8 cellular contexts compared by ENCODE assay signal in the genomic region with DNA sequence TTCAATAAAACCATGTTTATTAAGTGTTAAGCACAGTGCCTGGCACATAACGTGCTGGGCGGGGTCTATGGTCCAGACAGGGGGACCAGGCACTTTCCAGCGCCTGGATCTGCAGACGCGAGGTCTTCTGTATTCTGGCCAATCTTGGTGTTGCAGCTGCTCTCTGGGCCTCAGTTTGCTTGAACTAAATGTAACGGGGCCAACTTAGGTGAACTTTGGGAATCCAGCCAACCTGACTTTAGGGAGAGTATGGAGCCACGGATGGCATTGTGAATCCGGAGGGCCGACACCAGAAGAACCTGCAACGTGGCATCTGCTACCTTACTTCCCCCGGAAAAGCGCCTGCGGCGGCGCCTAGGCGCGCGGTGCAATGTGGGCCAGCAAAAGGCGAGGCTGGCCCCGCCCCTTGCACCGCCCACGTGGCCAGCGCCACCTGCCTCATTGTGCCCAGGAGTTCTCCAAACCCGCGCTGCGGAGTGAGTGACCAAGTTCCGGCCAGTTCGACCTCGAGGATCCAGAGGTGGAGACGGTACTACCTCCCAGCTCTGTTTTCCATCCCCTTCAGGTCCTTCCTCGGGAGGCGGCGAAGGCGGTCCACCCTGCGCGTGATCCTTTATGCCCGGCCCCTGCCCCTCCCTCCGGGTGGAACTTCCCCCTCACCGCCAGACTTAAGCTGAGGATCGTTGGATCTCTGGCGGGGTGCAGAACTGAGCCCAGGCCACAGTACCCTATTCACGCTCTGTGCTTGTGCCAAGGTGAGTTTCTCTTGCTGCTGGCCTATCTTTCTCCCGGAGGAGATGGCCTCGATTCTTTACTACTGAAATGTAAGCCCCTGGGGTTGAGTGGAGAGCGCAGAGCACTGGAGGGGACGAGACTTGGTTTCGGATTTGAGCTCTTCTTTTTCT. TPM values are rescaled to one million over a fixed set of nuclear protein-coding genes. Genes with fewer than 3 reads are reported as not detected.
DNase-seq lines count a peak whose midpoint lies in the region; TF ChIP-seq lines count a peak whose summit lies in the region.

A gene (plus strand): TSS at position 426 of the 905 bp plus-strand sequence. CDS start 10,969 bp downstream, outside the sequence.

- TF ChIP-seq CTCF in GM20000 (IDR thresholded peaks at IDR 0.05; ENCODE audit: extremely low read depth, missing control alignments) = no peak

- H3K9me3 ChIP-seq in effector memory CD4-positive, alpha-beta T cell (ENCODE audit: control insufficient read depth, low read length) = no peaks in the 10 kb centered on the region

- DNase-seq in COLO668 (lab: John Stamatoyannopoulos, UW; ENCODE audit: unreplicated experiment) (peak; percentile 100), GM20000 (ENCODE audit: low spot score) (peak; percentile 86), HT-29 (ENCODE audit: low spot score) (peak; percentile 97), medulla oblongata (ENCODE audit: extremely low spot score) (peak; percentile 93)
- peak; percentile 84 for DNase-seq in NK-92 treated with Interleukin-12 subunit alpha and Interleukin-12 subunit beta, amount 100 ng/mL, for 24 hours (lab: John Stamatoyannopoulos, UW)
- peak; percentile 97 for DNase-seq in activated CD8-positive, alpha-beta memory T cell treated with anti-CD3 and anti-CD28 coated beads for 24 hours
- peak; percentile 66 to 78 (median 75) for DNase-seq in effector memory CD4-positive, alpha-beta T cell
- peak; percentile 74 for DNase-seq in stimulated activated CD8-positive, alpha-beta memory T cell treated with anti-CD3 and anti-CD28 coated beads, Interleukin-12 subunit alpha, Interleukin-12 subunit beta, amount 100 ng/mL, for 1 hour (ENCODE audit: low read depth)

- H3K4me1 ChIP-seq in effector memory CD4-positive, alpha-beta T cell (ENCODE audit: control insufficient read depth, insufficient read depth, low read length, poor library complexity, severe bottlenecking) = peaks cover 8% of the 10 kb centered on the region

- H3K36me3 ChIP-seq in effector memory CD4-positive, alpha-beta T cell (ENCODE audit: control insufficient read depth, insufficient read depth, low read length) = no peaks in the 10 kb centered on the region

- H3K4me3 ChIP-seq in effector memory CD4-positive, alpha-beta T cell (ENCODE audit: insufficient read depth, low read depth, low read length, poor library complexity, severe bottlenecking) = peak within 1 kb of the TSS; percentile 76

- H3K27me3 ChIP-seq in effector memory CD4-positive, alpha-beta T cell (replicated peaks; ENCODE audit: control insufficient read depth, insufficient read depth, low read length, poor library complexity, severe bottlenecking) = no peaks in the 10 kb centered on the region

- H3K27ac ChIP-seq in effector memory CD4-positive, alpha-beta T cell (ENCODE audit: insufficient read depth, low read length, poor library complexity, severe bottlenecking) = peak within 1 kb of the TSS; percentile 93

RNA-seq across cellular contexts. Expression of the gene that starts here (rescaled TPM):
- total RNA-seq in HT-29 (2014; rRNA removed; shearing (Covaris generic)) = 145 and 161 TPM in 2 replicates

Comparison
In these comparisons a context has a peak if more than half of its experiments do, and no peak if none do; other contexts are left out.
1. Peak in every context shown above with its lines: DNase-seq, H3K4me3 ChIP-seq and H3K27ac ChIP-seq.